Comparison of ENCODE assay signal across 2 cellular contexts in the genomic region with DNA sequence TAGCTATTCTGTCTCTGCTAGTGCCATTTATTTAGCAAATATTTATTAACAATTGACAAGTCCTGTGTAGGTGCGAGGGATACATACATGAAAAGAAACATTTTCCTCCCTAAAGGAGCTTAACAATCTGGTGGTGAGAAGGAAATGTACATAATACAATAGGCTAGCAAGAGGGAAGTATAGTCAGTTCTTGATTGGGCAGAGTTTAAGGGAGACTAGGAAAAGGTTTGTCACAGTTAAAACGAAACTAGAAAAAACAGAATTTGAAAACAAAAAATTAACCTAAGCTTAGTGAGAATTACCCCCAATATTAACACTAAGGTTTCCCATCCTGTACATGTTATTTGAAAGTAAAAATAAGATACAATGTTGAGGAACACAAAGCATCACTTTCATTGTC.
TF ChIP-seq lines count a peak whose summit lies in the region.

No MANE protein-coding gene starts in this region.

TF ChIP-seq in SK-N-SH, 30 proteins besides CTCF, POLR2A, EP300 and RAD21 (continued from another document):
- TF ChIP-seq, protein P1, sequence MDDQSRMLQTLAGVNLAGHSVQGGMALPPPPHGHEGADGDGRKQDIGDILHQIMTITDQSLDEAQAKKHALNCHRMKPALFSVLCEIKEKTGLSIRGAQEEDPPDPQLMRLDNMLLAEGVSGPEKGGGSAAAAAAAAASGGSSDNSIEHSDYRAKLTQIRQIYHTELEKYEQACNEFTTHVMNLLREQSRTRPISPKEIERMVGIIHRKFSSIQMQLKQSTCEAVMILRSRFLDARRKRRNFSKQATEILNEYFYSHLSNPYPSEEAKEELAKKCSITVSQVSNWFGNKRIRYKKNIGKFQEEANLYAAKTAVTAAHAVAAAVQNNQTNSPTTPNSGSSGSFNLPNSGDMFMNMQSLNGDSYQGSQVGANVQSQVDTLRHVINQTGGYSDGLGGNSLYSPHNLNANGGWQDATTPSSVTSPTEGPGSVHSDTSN (IDR thresholded peaks at IDR 0.05) = no peak
- no peak for TF ChIP-seq RXRA (IDR thresholded peaks at IDR 0.05; ENCODE audit: borderline replicate concordance, low read depth)
- TF ChIP-seq MEF2A (IDR thresholded peaks at IDR 0.05; ENCODE audit: borderline replicate concordance, low read depth) = no peak
TF ChIP-seq in SK-N-SH: peak in this region for 0.

TF ChIP-seq in SK-N-SH treated with all-trans-retinoic acid at 6 μM for 48 hours, 23 proteins besides CTCF, POLR2A, EP300 and RAD21 (continued from another document):
- TF ChIP-seq TSHZ2 (CRISPR knock-in tag; IDR thresholded peaks at IDR 0.05) (no peak), PATZ1 (CRISPR knock-in tag; IDR thresholded peaks at IDR 0.05; ENCODE audit: borderline replicate concordance) (no peak), ARNTL (CRISPR knock-in tag; IDR thresholded peaks at IDR 0.05; ENCODE audit: borderline replicate concordance, low read depth) (no peak), ZFP30 (CRISPR knock-in tag; IDR thresholded peaks at IDR 0.05) (no peak), ZNF565 (CRISPR knock-in tag; conservative IDR thresholded peaks at IDR 0.05; ENCODE audit: low read depth) (no peak), CSDC2 (CRISPR knock-in tag; IDR thresholded peaks at IDR 0.05) (no peak), RARB (CRISPR knock-in tag; IDR thresholded peaks at IDR 0.05) (no peak), CREB5 (CRISPR knock-in tag; IDR thresholded peaks at IDR 0.05; ENCODE audit: low read depth) (no peak), SNAI2 (CRISPR knock-in tag; IDR thresholded peaks at IDR 0.05) (no peak), ZFP3 (CRISPR knock-in tag; IDR thresholded peaks at IDR 0.05) (no peak), PPARA (CRISPR knock-in tag; IDR thresholded peaks at IDR 0.05; ENCODE audit: borderline replicate concordance) (no peak), ZC3H10 (CRISPR knock-in tag; IDR thresholded peaks at IDR 0.05) (no peak), BACH2 (CRISPR knock-in tag; IDR thresholded peaks at IDR 0.05; ENCODE audit: borderline replicate concordance) (no peak), ZNF70 (CRISPR knock-in tag; IDR thresholded peaks at IDR 0.05) (no peak), ISL1 (CRISPR knock-in tag; IDR thresholded peaks at IDR 0.05) (no peak), ZNF8 (CRISPR knock-in tag; IDR thresholded peaks at IDR 0.05) (no peak), TOX (CRISPR knock-in tag; IDR thresholded peaks at IDR 0.05; ENCODE audit: borderline replicate concordance) (no peak)
- TF ChIP-seq, protein P2, sequence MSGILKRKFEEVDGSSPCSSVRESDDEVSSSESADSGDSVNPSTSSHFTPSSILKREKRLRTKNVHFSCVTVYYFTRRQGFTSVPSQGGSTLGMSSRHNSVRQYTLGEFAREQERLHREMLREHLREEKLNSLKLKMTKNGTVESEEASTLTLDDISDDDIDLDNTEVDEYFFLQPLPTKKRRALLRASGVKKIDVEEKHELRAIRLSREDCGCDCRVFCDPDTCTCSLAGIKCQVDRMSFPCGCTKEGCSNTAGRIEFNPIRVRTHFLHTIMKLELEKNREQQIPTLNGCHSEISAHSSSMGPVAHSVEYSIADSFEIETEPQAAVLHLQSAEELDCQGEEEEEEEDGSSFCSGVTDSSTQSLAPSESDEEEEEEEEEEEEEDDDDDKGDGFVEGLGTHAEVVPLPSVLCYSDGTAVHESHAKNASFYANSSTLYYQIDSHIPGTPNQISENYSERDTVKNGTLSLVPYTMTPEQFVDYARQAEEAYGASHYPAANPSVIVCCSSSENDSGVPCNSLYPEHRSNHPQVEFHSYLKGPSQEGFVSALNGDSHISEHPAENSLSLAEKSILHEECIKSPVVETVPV (CRISPR knock-in tag; IDR thresholded peaks at IDR 0.05) = no peak
